Comparison of ENCODE assay signal across 21 cellular contexts in genomic region chr14:23208286-23208685, GRCh38. TPM values are rescaled to one million over a fixed set of nuclear protein-coding genes. Genes with fewer than 3 reads are reported as not detected.
DNase-seq lines count a peak whose midpoint lies in the region; ATAC-seq, FAIRE-seq and TF ChIP-seq lines count a peak whose summit lies in the region.
"Had no signal": no experiment of that assay in that cellular context is flagged by ENCODE, and none has a peak within 500 bp of the region (broad histone marks: within the 10 kb centered on the region; RNA-seq: fewer than 3 reads in every experiment).

No MANE protein-coding gene starts in this region.

- no peak for TF ChIP-seq EP300 in K562 (IDR thresholded peaks at IDR 0.05; ENCODE audit: low read length)

- ATAC-seq in K562 (peak; percentile 65), GM21717 (IDR thresholded peaks at IDR 0.05; ENCODE audit: unreplicated experiment) (no peak), SK-N-SH treated with all-trans-retinoic acid at 6 μM for 48 hours (no peak)
- ATAC-seq: A549, HCT116 had no signal

- H3K4me3 ChIP-seq in ACC112 (ENCODE audit: low read depth, low read length), result peak overlapping the region; percentile 62
- H3K4me3 ChIP-seq in HUES6 (ENCODE audit: low read depth, low read length), result no peak overlapping the region
- no peak overlapping the region for H3K4me3 ChIP-seq in K562
- no peak overlapping the region for H3K4me3 ChIP-seq in neural progenitor cell
- H3K4me3 ChIP-seq: A549 had no signal

- no peak for TF ChIP-seq RAD21 in K562 (CRISPR knock-in tag; conservative IDR thresholded peaks at IDR 0.05 in 1 of 2, IDR thresholded peaks at IDR 0.05 in 1 of 2)

- intact Hi-C loops in K562 (cut with micrococcal nuclease), result no loop called here

- no TSS peak for BruUV-seq in K562 (replicated peaks; lab: Mats Ljungman, UMichigan)

- no peak for DNase-seq in K562 (ENCODE audit: extremely low read depth in 1 of 4, low spot score in 3 of 4)
- DNase-seq in neural progenitor cell (ENCODE audit: low spot score), result no peak
- DNase-seq in NCI-H510A treated with DMSO at 0.1 percent for 48 hours (lab: John Stamatoyannopoulos, UW), result no peak
- DNase-seq in GM20000 (ENCODE audit: low spot score), result no peak
- DNase-seq: 8988T; C1 segment of cervical spinal cord; Calu3; CD4-positive, alpha-beta memory T cell; COR-L47; DND-41; H9 had no signal

- H4K20me1 ChIP-seq in K562 (replicated peaks; ENCODE audit: control insufficient read depth, insufficient read depth, low read length) (no peaks in the 10 kb centered on the region), neural progenitor cell (ENCODE audit: low read depth) (no peaks in the 10 kb centered on the region)

- H3K36me3 ChIP-seq in ACC112 (ENCODE audit: insufficient read depth, low read length) (no peaks in the 10 kb centered on the region), HUES6 (ENCODE audit: control insufficient read depth, insufficient read depth, low read length) (no peaks in the 10 kb centered on the region), K562 (ENCODE audit: control insufficient read depth, insufficient read depth, low read length) (no peaks in the 10 kb centered on the region), neural progenitor cell (no peaks in the 10 kb centered on the region)

- POLR2A ChIA-PET in K562 (lab: Yijun Ruan, JAX), result interaction anchor here (0.6 to 1.1 kb wide), 3 partner anchors 16 to 66 kb away, joined by 3 to 4 read pairs (median 3); no protein-coding TSS in a partner anchor

- H3F3A ChIP-seq in neural progenitor cell (ENCODE audit: low read depth), result peaks cover 10% of the 10 kb centered on the region

- no peaks in the 10 kb centered on the region for H3K27me3 Mint-ChIP-seq in neural progenitor cell (ENCODE audit: insufficient read depth, low read depth)

- H3K9me3 ChIP-seq in HUES6 (ENCODE audit: control insufficient read depth, insufficient read depth, low read depth, low read length) (no peaks in the 10 kb centered on the region), K562 (replicated peaks; ENCODE audit: control insufficient read depth, insufficient read depth, low read depth, low read length) (no peaks in the 10 kb centered on the region), neural progenitor cell (ENCODE audit: low read depth) (no peaks in the 10 kb centered on the region)
- H3K9me3 ChIP-seq: A549 had no signal

- in situ Hi-C loops in K562 (cut with MboI), result no loop called here

- H2AFZ ChIP-seq in ACC112 (ENCODE audit: low read length, unreplicated experiment) (peak overlapping the region; percentile 93), K562 (ENCODE audit: low read depth, low read length) (peak overlapping the region; percentile 66), neural progenitor cell (replicated peaks) (peak overlapping the region; percentile 83)

- no peak overlapping the region for H3K4me3 Mint-ChIP-seq in neural progenitor cell
- H3K4me3 Mint-ChIP-seq: CD4-positive, alpha-beta memory T cell; H9 had no signal

- H3K9ac ChIP-seq in HUES6 (ENCODE audit: low read length) (no peak overlapping the region), K562 (ENCODE audit: insufficient read depth in 1 of 2, low read depth in 2 of 2, low read length in 2 of 2) (no peak overlapping the region; a peak in 1 of 4 replicates), neural progenitor cell (no peak overlapping the region)

- H3K27me3 ChIP-seq in ACC112 (ENCODE audit: insufficient read depth, low read length) (no peaks in the 10 kb centered on the region), HUES6 (ENCODE audit: control insufficient read depth, insufficient read depth, low read length) (no peaks in the 10 kb centered on the region), K562 (ENCODE audit: control insufficient read depth in 2 of 2, insufficient read depth in 2 of 2, low read length in 2 of 2) (no peaks in the 10 kb centered on the region), neural progenitor cell (no peaks in the 10 kb centered on the region)

- CTCF ChIA-PET in K562 (lab: Yijun Ruan, JAX; ENCODE audit: low intra/inter-chr PET ratio), result no interaction called here

- H3K27ac ChIP-seq in ACC112 (ENCODE audit: low read depth, low read length), result no peak overlapping the region
- H3K27ac ChIP-seq in HUES6 (ENCODE audit: low read depth, low read length), result peak overlapping the region; percentile 93; the same call in 1 of the 2 replicates
- H3K27ac ChIP-seq in K562 (ENCODE audit: extremely low read depth, low read depth, low read length), result no peak overlapping the region
- H3K27ac ChIP-seq in neural progenitor cell, result no peak overlapping the region
- H3K27ac ChIP-seq: A549 had no signal

- H3K9me1 ChIP-seq in K562 (ENCODE audit: control insufficient read depth, insufficient read depth, low read length), result no peaks in the 10 kb centered on the region

- TF ChIP-seq POLR2A in K562 (conservative IDR thresholded peaks at IDR 0.05), result no peak

- H3K36me3 Mint-ChIP-seq in neural progenitor cell, result no peaks in the 10 kb centered on the region
- H3K36me3 Mint-ChIP-seq: CD4-positive, alpha-beta memory T cell had no signal

- H3K4me1 ChIP-seq in ACC112 (ENCODE audit: control insufficient read depth, insufficient read depth, low read length, unreplicated experiment) (no peaks in the 10 kb centered on the region), HUES6 (ENCODE audit: control insufficient read depth, insufficient read depth, low read length) (peaks cover 23% of the 10 kb centered on the region), K562 (replicated peaks in 1 of 2; ENCODE audit: control insufficient read depth in 2 of 2, insufficient read depth in 2 of 2, low read length in 2 of 2) (peaks cover 0 to 6% of the 10 kb centered on the region in 2 experiments; a peak in 2 of 5 replicates), neural progenitor cell (peaks cover 10% of the 10 kb centered on the region)

- H3K4me1 Mint-ChIP-seq in neural progenitor cell, result no peaks in the 10 kb centered on the region
- H3K4me1 Mint-ChIP-seq: CD4-positive, alpha-beta memory T cell had no signal

- TF ChIP-seq CTCF in K562 (IDR thresholded peaks at IDR 0.05 in 2 of 3, conservative IDR thresholded peaks at IDR 0.05 in 1 of 3; ENCODE audit: insufficient read depth in 2 of 3, low read depth in 1 of 3, low read length in 3 of 3), result no peak
- TF ChIP-seq CTCF in neural progenitor cell (IDR thresholded peaks at IDR 0.05), result no peak
- no peak for TF ChIP-seq CTCF in GM20000 (IDR thresholded peaks at IDR 0.05; ENCODE audit: extremely low read depth, missing control alignments)

- no peak for FAIRE-seq in K562 (lab: Jason Lieb, UNC)
- FAIRE-seq: A549, G401.6, GM12892 had no signal

- H3K27ac Mint-ChIP-seq in neural progenitor cell, result no peak overlapping the region
- H3K27ac Mint-ChIP-seq: CD4-positive, alpha-beta memory T cell had no signal

- H3K79me2 ChIP-seq in ACC112 (ENCODE audit: control insufficient read depth, insufficient read depth, low read length, unreplicated experiment) (no peaks in the 10 kb centered on the region), K562 (ENCODE audit: control insufficient read depth, insufficient read depth, low read length) (no peaks in the 10 kb centered on the region), neural progenitor cell (ENCODE audit: low read depth) (no peaks in the 10 kb centered on the region)

- H3K4me2 ChIP-seq in K562 (ENCODE audit: insufficient read depth, low read length), result 0 out of 2 replicates have a peak overlapping the region, but pooled peaks have one; percentile 3
- no peak overlapping the region for H3K4me2 ChIP-seq in neural progenitor cell
- H3K4me2 ChIP-seq: A549 had no signal

- H3K9me3 Mint-ChIP-seq in neural progenitor cell, result peaks cover 2% of the 10 kb centered on the region
- H3K9me3 Mint-ChIP-seq: CD4-positive, alpha-beta memory T cell; H9 had no signal

RNA-seq across cellular contexts. Expression of gene SLC7A8, which starts 24.8 kb away (rescaled TPM):
- total RNA-seq in K562 (2011; cell fraction: chromatin; rRNA removed; ENCODE audit: low replicate concordance), result 10.1 and 17.6 TPM in 2 replicates
- 12.9 and 14.5 TPM in 2 replicates for total RNA-seq in K562 (2011; cell fraction: nucleolus; rRNA removed)
- 24.6 and 30.7 TPM in 2 replicates for total RNA-seq in K562 (2011; cell fraction: nucleoplasm; rRNA removed)
- total RNA-seq in K562 (2014; rRNA removed) (5.3 and 6.0 TPM in 2 replicates), K562 (2014; rRNA removed; fragmentation: Illumina TruSeq; extraction: Trizol) (3.5 and 4.0 TPM in 2 replicates), K562 (2015; rRNA removed; fragmentation: Illumina TruSeq; extraction: Trizol) (3.4 and 4.5 TPM in 2 replicates), K562 (2021) (19.6 and 21.6 TPM in 2 replicates), neural progenitor cell (ENCODE audit: low replicate concordance) (56.5 and 83.7 TPM in 2 replicates)
- polyA plus RNA-seq in K562 (2011; rRNA removed) (19.3 and 42.6 TPM in 2 replicates), K562 (2014; fragmentation: Illumina TruSeq; extraction: Trizol) (30.1 and 33.0 TPM in 2 replicates), K562 (2014; fragmentation: Nextera tagmentation; extraction: Ambion mirVana) (1 to 10 TPM; 2.0 to 2.3 TPM), K562 (2014; rRNA removed) (10.1 and 10.6 TPM in 2 replicates)
- 26.8 and 32.0 TPM in 2 replicates for polyA plus RNA-seq in K562 (2011; cell fraction: cytosol; rRNA removed)
- polyA plus RNA-seq in K562 (2011; cell fraction: nucleus; rRNA removed), result 17.7 and 21.6 TPM in 2 replicates
- 16.4 and 25.4 TPM in 2 replicates for polyA plus RNA-seq in K562 (2012)
- polyA minus RNA-seq in K562 (2011; rRNA and poly(A)+ RNA removed), result 10.9 and 16.5 TPM in 2 replicates
- polyA minus RNA-seq in K562 (2011; cell fraction: cytosol; rRNA and poly(A)+ RNA removed), result 22.9 and 23.3 TPM in 2 replicates
- 4.4 and 9.4 TPM in 2 replicates for polyA minus RNA-seq in K562 (2011; cell fraction: nucleus; rRNA and poly(A)+ RNA removed)
- total RNA-seq: Calu3 had no signal

RNA-seq across cellular contexts. Expression of gene RNF212B, which starts 29.4 kb away (rescaled TPM):
- not detected in 2 replicates for total RNA-seq in K562 (2011; cell fraction: chromatin; rRNA removed; ENCODE audit: low replicate concordance)
- total RNA-seq in K562 (2011; cell fraction: nucleolus; rRNA removed), result not detected in 2 replicates
- total RNA-seq in K562 (2011; cell fraction: nucleoplasm; rRNA removed), result 0.37 TPM in 1 of 2 replicates, not detected in the other
- total RNA-seq in K562 (2014; rRNA removed) (not detected in 2 replicates), K562 (2014; rRNA removed; fragmentation: Illumina TruSeq; extraction: Trizol) (0.26 TPM in 1 of 2 replicates, not detected in the other), K562 (2015; rRNA removed; fragmentation: Illumina TruSeq; extraction: Trizol) (not detected in 2 replicates), K562 (2021) (0.27 TPM in 1 of 2 replicates, not detected in the other), neural progenitor cell (ENCODE audit: low replicate concordance) (0.50 TPM in 1 of 2 replicates, not detected in the other)
- polyA plus RNA-seq in K562 (2011; rRNA removed) (0.43 and 0.65 TPM in 2 replicates), K562 (2014; fragmentation: Illumina TruSeq; extraction: Trizol) (0.15 and 0.32 TPM in 2 replicates), K562 (2014; fragmentation: Nextera tagmentation; extraction: Ambion mirVana) (under 1 TPM; 0.27 to 0.39 TPM), K562 (2014; rRNA removed) (0.08 and 0.17 TPM in 2 replicates)
- 0.43 and 1.0 TPM in 2 replicates for polyA plus RNA-seq in K562 (2011; cell fraction: cytosol; rRNA removed)
- polyA plus RNA-seq in K562 (2011; cell fraction: nucleus; rRNA removed), result 0.43 TPM in 1 of 2 replicates, not detected in the other
- polyA plus RNA-seq in K562 (2012), result 0.35 TPM in 1 of 2 replicates, not detected in the other
- polyA minus RNA-seq in K562 (2011; rRNA and poly(A)+ RNA removed), result not detected in 2 replicates
- not detected in 2 replicates for polyA minus RNA-seq in K562 (2011; cell fraction: cytosol; rRNA and poly(A)+ RNA removed)
- 0.54 TPM in 1 of 2 replicates, not detected in the other for polyA minus RNA-seq in K562 (2011; cell fraction: nucleus; rRNA and poly(A)+ RNA removed)
- total RNA-seq: Calu3; CD4-positive, alpha-beta memory T cell; H4 had no signal
- polyA plus RNA-seq: A549; BJ; CD4-positive, alpha-beta memory T cell had no signal
